Comparison of ENCODE assay signal across 1 cellular context in the genomic region with DNA sequence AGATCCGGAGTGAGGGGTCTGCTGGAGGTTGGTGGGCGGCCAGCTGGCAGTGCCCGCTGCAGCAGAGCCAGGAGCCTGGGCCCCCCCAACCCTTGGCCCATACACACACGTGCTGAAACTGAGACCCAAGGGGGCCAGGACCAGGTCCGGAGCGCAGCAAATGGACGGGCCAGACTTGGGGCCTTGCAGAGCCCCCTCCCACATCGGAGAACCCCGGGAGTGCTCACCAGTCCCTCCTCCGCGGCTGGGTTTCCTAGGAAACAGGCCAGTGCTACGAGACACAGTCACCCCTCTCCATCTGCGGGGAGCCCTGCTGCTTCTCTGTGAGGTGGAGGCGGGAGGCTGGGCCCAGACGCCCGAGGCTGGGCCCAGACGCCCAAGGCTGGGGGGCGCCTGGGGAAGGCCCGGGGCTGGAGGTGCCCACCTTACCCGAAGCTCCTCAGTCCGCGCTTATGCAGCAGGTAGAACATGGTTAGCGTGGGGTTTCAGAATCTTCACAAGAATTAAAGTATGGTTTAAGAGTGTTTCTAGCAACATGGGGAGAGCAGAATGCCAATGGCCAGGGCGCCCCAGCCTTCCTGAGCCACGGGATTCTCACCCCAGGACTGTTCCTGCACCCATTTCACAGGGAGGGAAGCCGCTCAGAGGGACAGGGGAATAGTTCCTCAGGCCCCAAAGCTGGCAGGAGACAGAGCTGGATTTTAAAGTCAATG.
TF ChIP-seq lines count a peak whose summit lies in the region.

No MANE protein-coding gene starts in this region.

TF ChIP-seq in H1, 55 proteins besides CTCF, POLR2A, EP300 and RAD21:
- TF ChIP-seq, protein P1, sequence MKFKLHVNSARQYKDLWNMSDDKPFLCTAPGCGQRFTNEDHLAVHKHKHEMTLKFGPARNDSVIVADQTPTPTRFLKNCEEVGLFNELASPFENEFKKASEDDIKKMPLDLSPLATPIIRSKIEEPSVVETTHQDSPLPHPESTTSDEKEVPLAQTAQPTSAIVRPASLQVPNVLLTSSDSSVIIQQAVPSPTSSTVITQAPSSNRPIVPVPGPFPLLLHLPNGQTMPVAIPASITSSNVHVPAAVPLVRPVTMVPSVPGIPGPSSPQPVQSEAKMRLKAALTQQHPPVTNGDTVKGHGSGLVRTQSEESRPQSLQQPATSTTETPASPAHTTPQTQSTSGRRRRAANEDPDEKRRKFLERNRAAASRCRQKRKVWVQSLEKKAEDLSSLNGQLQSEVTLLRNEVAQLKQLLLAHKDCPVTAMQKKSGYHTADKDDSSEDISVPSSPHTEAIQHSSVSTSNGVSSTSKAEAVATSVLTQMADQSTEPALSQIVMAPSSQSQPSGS (IDR thresholded peaks at IDR 0.05; ENCODE audit: low read length) = no peak
- TF ChIP-seq SP4 (IDR thresholded peaks at IDR 0.05; ENCODE audit: low read length) (no peak), EGR1 (IDR thresholded peaks at IDR 0.05; ENCODE audit: borderline replicate concordance, low read depth, low read length) (no peak), ZNF274 (IDR thresholded peaks at IDR 0.05; ENCODE audit: borderline replicate concordance, extremely low read depth, low read length) (no peak), ASH2L (IDR thresholded peaks at IDR 0.05; ENCODE audit: low read length) (no peak), CHD1 (IDR thresholded peaks at IDR 0.05; ENCODE audit: low read depth, low read length) (no peak), YY1 (IDR thresholded peaks at IDR 0.05; ENCODE audit: low read depth, low read length) (no peak), TAF7 (optimal IDR thresholded peaks at IDR 0.05; ENCODE audit: borderline replicate concordance, low read depth, low read length) (no peak), USF2 (IDR thresholded peaks at IDR 0.05; ENCODE audit: low read length) (no peak), PHF8 (conservative IDR thresholded peaks at IDR 0.05; ENCODE audit: low read depth, low read length) (no peak), SIN3A (conservative IDR thresholded peaks at IDR 0.05 in 1 of 2, IDR thresholded peaks at IDR 0.05 in 1 of 2; ENCODE audit: low read depth in 1 of 2, low read length in 2 of 2) (no peak), TBP (IDR thresholded peaks at IDR 0.05; ENCODE audit: low read depth, low read length) (no peak)
